Comparison of ENCODE assay signal across 13 cellular contexts in genomic region chr2:160365691-160366367, GRCh38.
DNase-seq lines count a peak whose midpoint lies in the region; ATAC-seq, FAIRE-seq and TF ChIP-seq lines count a peak whose summit lies in the region.
"Had no signal": no experiment of that assay in that cellular context is flagged by ENCODE, and none has a peak within 500 bp of the region (broad histone marks: within the 10 kb centered on the region; RNA-seq: fewer than 3 reads in every experiment).

No MANE protein-coding gene starts in this region.

- H3K27ac Mint-ChIP-seq in Calu3 (ENCODE audit: unreplicated experiment): no peak overlapping the region

- no peak overlapping the region for H3K27ac ChIP-seq in kidney (ENCODE audit: low read depth in 2 of 2, low read length in 2 of 2)
- H3K27ac ChIP-seq in effector memory CD4-positive, alpha-beta T cell (ENCODE audit: insufficient read depth, low read length, poor library complexity, severe bottlenecking): no peak overlapping the region
- H3K27ac ChIP-seq: BLaER1 treated with 17β-estradiol and CSF1 and Interleukin-3, amounts not matched to agents 10 nM and 100 nM had no signal

- H3K9ac ChIP-seq in kidney (ENCODE audit: low read length in 2 of 2): no peak overlapping the region
- H3K9ac ChIP-seq: BLaER1 treated with 17β-estradiol and CSF1 and Interleukin-3, amounts not matched to agents 10 nM and 100 nM had no signal

- in situ Hi-C loops in HAP-1 (cut with MboI; ENCODE audit: low sequenced_read_pairs): no loop called here

- CTCF ChIA-PET in Calu3 (lab: Charles Lee): no interaction called here

- FAIRE-seq in kidney (lab: Jason Lieb, UNC): no peak
- FAIRE-seq: HTR-8/SVneo had no signal

- TF ChIP-seq CTCF in cardiac fibroblast (IDR thresholded peaks at IDR 0.05; ENCODE audit: low read depth, low read length) (no peak), kidney (IDR thresholded peaks at IDR 0.05; ENCODE audit: borderline replicate concordance, extremely low read depth, insufficient read depth) (no peak), Calu3 (IDR thresholded peaks at IDR 0.05; ENCODE audit: unreplicated experiment) (no peak)

- peak; percentile 87 for ATAC-seq in sciatic nerve
- no peak for ATAC-seq in HG03457 (IDR thresholded peaks at IDR 0.05; ENCODE audit: unreplicated experiment)

- intact Hi-C loops in kidney (cut with DNase I) (no loop called here), sciatic nerve (cut with DNase I) (no loop called here), Calu3 (cut with micrococcal nuclease; ENCODE audit: unreplicated experiment) (no loop called here)

- peaks cover 0 to 5% of the 10 kb centered on the region in 2 donors for H3K36me3 ChIP-seq in kidney (ENCODE audit: control insufficient read depth in 1 of 2, insufficient read depth in 2 of 2, low read length in 2 of 2)
- H3K36me3 ChIP-seq in effector memory CD4-positive, alpha-beta T cell (ENCODE audit: control insufficient read depth, insufficient read depth, low read length): peaks cover 17% of the 10 kb centered on the region
- no peaks in the 10 kb centered on the region for H3K36me3 ChIP-seq in HAP-1 (replicated peaks)

- H3K4me3 Mint-ChIP-seq in Calu3 (ENCODE audit: low read depth, unreplicated experiment): no peak overlapping the region

- DNase-seq in GM04504 (ENCODE audit: low read depth) (peak; percentile 34), cardiac fibroblast (ENCODE audit: low read depth in 2 of 2) (peak in 1 of 2 donors; percentile 48), kidney (peak; percentile 69), sciatic nerve (ENCODE audit: low spot score) (peak; percentile 76), Calu3 (no peak), HAP-1 (ENCODE audit: low spot score in 2 of 2) (no peak)
- no peak for DNase-seq in effector memory CD4-positive, alpha-beta T cell
- DNase-seq: activated naive CD4-positive, alpha-beta T cell treated with anti-CD3 and anti-CD28 coated beads, Interleukin-2, amount 50 U/mL, for 16 hours; dermis blood vessel endothelial cell; NCI-H187 had no signal

- H3K9me3 ChIP-seq in kidney (ENCODE audit: control insufficient read depth in 1 of 2, low read length in 2 of 2) (no peaks in the 10 kb centered on the region), HAP-1 (no peaks in the 10 kb centered on the region)
- no peaks in the 10 kb centered on the region for H3K9me3 ChIP-seq in effector memory CD4-positive, alpha-beta T cell (ENCODE audit: control insufficient read depth, low read length)
- H3K9me3 ChIP-seq: BLaER1 treated with 17β-estradiol and CSF1 and Interleukin-3, amounts not matched to agents 10 nM and 100 nM had no signal

- H3K9me3 Mint-ChIP-seq in Calu3 (ENCODE audit: low read depth, unreplicated experiment): no peaks in the 10 kb centered on the region

- H3K27me3 Mint-ChIP-seq in Calu3 (ENCODE audit: unreplicated experiment): no peaks in the 10 kb centered on the region

- H3K4me1 Mint-ChIP-seq in Calu3 (ENCODE audit: low read depth, unreplicated experiment): peaks cover 38% of the 10 kb centered on the region

- H3K27me3 ChIP-seq in effector memory CD4-positive, alpha-beta T cell (replicated peaks; ENCODE audit: control insufficient read depth, insufficient read depth, low read length, poor library complexity, severe bottlenecking): no peaks in the 10 kb centered on the region
- H3K27me3 ChIP-seq in HAP-1 (ENCODE audit: low read depth): no peaks in the 10 kb centered on the region
- H3K27me3 ChIP-seq: BLaER1 treated with 17β-estradiol and CSF1 and Interleukin-3, amounts not matched to agents 10 nM and 100 nM had no signal

- no TSS peak for BruUV-seq in Calu3 (replicated peaks; lab: Mats Ljungman, UMichigan)

- H3K36me3 Mint-ChIP-seq in Calu3 (ENCODE audit: insufficient read depth, unreplicated experiment): peaks cover 10% of the 10 kb centered on the region

- H3K4me3 ChIP-seq in cardiac fibroblast (replicated peaks in 1 of 2; ENCODE audit: low read depth in 2 of 2, low read length in 2 of 2) (peak overlapping the region; percentile 12 to 33), kidney (ENCODE audit: low read length in 2 of 2) (no peak overlapping the region), HAP-1 (no peak overlapping the region)
- H3K4me3 ChIP-seq in effector memory CD4-positive, alpha-beta T cell (ENCODE audit: insufficient read depth, low read depth, low read length, poor library complexity, severe bottlenecking): no peak overlapping the region
- H3K4me3 ChIP-seq: BLaER1 treated with 17β-estradiol and CSF1 and Interleukin-3, amounts not matched to agents 10 nM and 100 nM had no signal

- peaks cover 8 to 17% of the 10 kb centered on the region in 2 donors for H3K4me1 ChIP-seq in kidney (ENCODE audit: control insufficient read depth in 1 of 2, insufficient read depth in 1 of 2, low read depth in 1 of 2, low read length in 2 of 2)
- H3K4me1 ChIP-seq in effector memory CD4-positive, alpha-beta T cell (ENCODE audit: control insufficient read depth, insufficient read depth, low read length, poor library complexity, severe bottlenecking): no peaks in the 10 kb centered on the region
- peaks cover 2% of the 10 kb centered on the region; the same call in 1 of the 2 replicates for H3K4me1 ChIP-seq in HAP-1

Comparison
In these comparisons a context has a peak if more than half of its experiments do, and no peak if none do; other contexts are left out.
1. DNase-seq: peak in GM04504 (single experiment), kidney (single experiment) and sciatic nerve (single experiment); none in effector memory CD4-positive, alpha-beta T cell (0 of 3), Calu3 (single experiment) and HAP-1 (0 of 2).
2. H3K4me3 ChIP-seq: peak in cardiac fibroblast (2 of 2); none in kidney (0 of 2), effector memory CD4-positive, alpha-beta T cell (single experiment) and HAP-1 (single experiment).